In genomic region chr6:87993331-87993730, GRCh38 we compare ENCODE assay signal across 31 cellular contexts. TPM values are rescaled to one million over a fixed set of nuclear protein-coding genes. Genes with fewer than 3 reads are reported as not detected.
A peak's percentile ranks its signal among the peaks of the same experiment; 100 is the strongest.
DNase-seq lines count a peak whose midpoint lies in the region; ATAC-seq and TF ChIP-seq lines count a peak whose summit lies in the region.
"Had no signal": no experiment of that assay in that cellular context is flagged by ENCODE, and none has a peak within 500 bp of the region (broad histone marks: within the 10 kb centered on the region; RNA-seq: fewer than 3 reads in every experiment).

No MANE protein-coding gene starts in this region.

- TF ChIP-seq CTCF in HFF-Myc (IDR thresholded peaks at IDR 0.05; ENCODE audit: low read depth, low read length, missing control alignments) = no peak
- no peak for TF ChIP-seq CTCF in brain (conservative IDR thresholded peaks at IDR 0.05)
- TF ChIP-seq CTCF in fibroblast of mammary gland (conservative IDR thresholded peaks at IDR 0.05; ENCODE audit: control insufficient read depth, insufficient read depth, low read depth, low read length) = no peak
- no peak for TF ChIP-seq CTCF in osteoblast (IDR thresholded peaks at IDR 0.05; ENCODE audit: extremely low read depth, low read depth, low read length)

- H4K20me1 ChIP-seq in osteoblast (ENCODE audit: insufficient read depth, low read length) = no peaks in the 10 kb centered on the region

- DNase-seq in HFF-Myc (ENCODE audit: extremely low read depth, low read depth) (peak; percentile 78), fibroblast of mammary gland (ENCODE audit: low read depth) (peak; percentile 42), posterior cingulate gyrus (peak in 7 of 10 donors; percentile 28 to 85 (median 49)), osteoblast (ENCODE audit: insufficient read length, low spot score, missing footprints) (no peak), hepatic stellate cell (ENCODE audit: low spot score) (no peak)
- DNase-seq: AML-193; CD4-positive, alpha-beta memory T cell; COR-L47; DMS79; EL; GF-D8; GM23248; H9; HFFc6; MM.1S; NCI-H1417 treated with DMSO at 0.1 percent for 48 hours; NCI-H187 treated with DMSO at 0.1 percent for 48 hours; NCI-H2171 treated with DMSO at 0.1 percent for 48 hours; NCI-H345; NCI-H526 treated with DMSO at 0.1 percent for 48 hours; PC-9; SJCRH30 had no signal

- no peaks in the 10 kb centered on the region for H3K4me1 ChIP-seq in osteoblast (ENCODE audit: insufficient read depth, low read length)
- H3K4me1 ChIP-seq: A549 had no signal

- H3K79me2 ChIP-seq in osteoblast (ENCODE audit: insufficient read depth, low read length) = no peaks in the 10 kb centered on the region

- no peaks in the 10 kb centered on the region for H3K36me3 ChIP-seq in osteoblast (ENCODE audit: insufficient read depth, low read length)
- H3K36me3 ChIP-seq: SJCRH30 had no signal

- no peak for ATAC-seq in HG03457 (IDR thresholded peaks at IDR 0.05; ENCODE audit: unreplicated experiment)
- ATAC-seq: A549, Right ventricle myocardium inferior, SK-N-SH treated with all-trans-retinoic acid at 6 μM for 48 hours had no signal

- H3K27me3 Mint-ChIP-seq in brain = peaks cover 4% of the 10 kb centered on the region

- H3K27ac Mint-ChIP-seq in brain = peak overlapping the region in 3 of 5 experiments; percentile 44 to 78 (median 65)
- H3K27ac Mint-ChIP-seq: CD4-positive, alpha-beta memory T cell; H9; HFFc6; IgD-negative memory B cell had no signal

- intact Hi-C loops in posterior cingulate gyrus (cut with DNase I) = no loop called here

- H3K4me3 Mint-ChIP-seq in brain = peak overlapping the region in 1 of 5 experiments; percentile 40
- H3K4me3 Mint-ChIP-seq: CD4-positive, alpha-beta memory T cell; H9; HFFc6; IgD-negative memory B cell had no signal

- H3K4me3 ChIP-seq in HFF-Myc (replicated peaks; ENCODE audit: low read depth, low read length) (no peak overlapping the region), fibroblast of mammary gland (ENCODE audit: control insufficient read depth, low read depth, low read length) (no peak overlapping the region), osteoblast (ENCODE audit: insufficient read depth, low read length) (no peak overlapping the region)
- H3K4me3 ChIP-seq: A549, GM23248, PC-9, SJCRH30 had no signal

- H3K4me1 Mint-ChIP-seq in brain = peaks cover 46% of the 10 kb centered on the region
- H3K4me1 Mint-ChIP-seq: CD4-positive, alpha-beta memory T cell; IgD-negative memory B cell had no signal

- peaks cover 0 to 6% (median 3%) of the 10 kb centered on the region in 5 experiments for H3K9me3 Mint-ChIP-seq in brain
- H3K9me3 Mint-ChIP-seq: CD4-positive, alpha-beta memory T cell; H9; HFFc6; IgD-negative memory B cell had no signal

- H3K27me3 ChIP-seq in osteoblast (ENCODE audit: insufficient read depth, low read length) = peaks cover 7% of the 10 kb centered on the region
- H3K27me3 ChIP-seq: SJCRH30 had no signal

- H3K27ac ChIP-seq in osteoblast (ENCODE audit: low read depth, low read length) = no peak overlapping the region
- H3K27ac ChIP-seq: A549, GM23248, HL-60, KMS-11, PC-9, SJCRH30 had no signal

- no peak overlapping the region for H3K4me2 ChIP-seq in osteoblast (ENCODE audit: insufficient read depth, low read length)
- H3K4me2 ChIP-seq: A549, KMS-11, PC-9 had no signal

- no peaks in the 10 kb centered on the region for H3K36me3 Mint-ChIP-seq in brain
- H3K36me3 Mint-ChIP-seq: CD4-positive, alpha-beta memory T cell; IgD-negative memory B cell had no signal

- H3K9me3 ChIP-seq in osteoblast (ENCODE audit: low read depth, low read length) = no peaks in the 10 kb centered on the region
- H3K9me3 ChIP-seq: A549, SJCRH30 had no signal

- H2AFZ ChIP-seq in osteoblast (ENCODE audit: low read length) = no peak overlapping the region
- H2AFZ ChIP-seq: GM23248, PC-9 had no signal

RNA-seq across cellular contexts. Expression of gene SPACA1, which starts 54.3 kb away (rescaled TPM):
- polyA plus RNA-seq in brain (ENCODE audit: insufficient read depth, low read depth, low replicate concordance) = not detected
- total RNA-seq in osteoblast = not detected in 2 replicates
- total RNA-seq: CD4-positive, alpha-beta memory T cell; GM23248; H9; HFFc6; PC-9; Right ventricle myocardium inferior; RPMI7951; SJCRH30 had no signal
- polyA plus RNA-seq: A549; CD4-positive, alpha-beta memory T cell; GM23248; IgD-negative memory B cell had no signal

Comparison
In these comparisons a context has a peak if more than half of its experiments do, and no peak if none do; other contexts are left out.
1. DNase-seq: peak in HFF-Myc (single experiment), fibroblast of mammary gland (single experiment) and posterior cingulate gyrus (7 of 10); none in osteoblast (single experiment) and hepatic stellate cell (single experiment).